8 cellular contexts compared by ENCODE assay signal in the genomic region with DNA sequence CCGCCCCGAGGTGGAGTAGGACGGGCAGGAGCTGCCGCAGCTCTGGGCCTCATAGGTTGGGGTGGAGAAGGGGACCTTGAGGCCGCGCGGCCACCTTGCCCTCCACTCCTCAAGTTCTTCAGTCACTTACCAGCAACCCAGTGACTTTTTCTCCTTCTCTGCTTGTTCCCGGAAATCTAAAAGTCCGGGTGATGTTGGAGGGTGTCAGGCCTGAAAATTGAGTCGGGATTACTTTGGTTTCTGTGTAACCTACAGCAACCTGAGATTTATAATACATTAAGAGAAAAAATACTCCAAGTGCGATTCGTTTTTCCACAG. TPM values are rescaled to one million over a fixed set of nuclear protein-coding genes. Genes with fewer than 3 reads are reported as not detected.
DNase-seq lines count a peak whose midpoint lies in the region; ATAC-seq, FAIRE-seq and TF ChIP-seq lines count a peak whose summit lies in the region.

No MANE protein-coding gene starts in this region.

- no peak for FAIRE-seq in H54 (lab: Jason Lieb, UNC)

- peak overlapping the region; percentile 31 for H2BK5ac ChIP-seq in mesenchymal stem cell (ENCODE audit: low read depth, low read length, poor library complexity, severe bottlenecking)

- H3K27me3 Mint-ChIP-seq in activated naive CD4-positive, alpha-beta T cell treated with anti-CD3 and anti-CD28 coated beads for 36 hours (ENCODE audit: low read depth), result no peaks in the 10 kb centered on the region

- H3K27me3 ChIP-seq in breast epithelium (no peaks in the 10 kb centered on the region), mesenchymal stem cell (ENCODE audit: control insufficient read depth in 1 of 2, insufficient read depth in 1 of 2, low read length in 2 of 2) (no peaks in the 10 kb centered on the region), upper lobe of left lung (no peaks in the 10 kb centered on the region)

- peak in 1 of 2 donors; percentile 69 for ATAC-seq in upper lobe of left lung (ENCODE audit: low FRiP score in 2 of 2)

- no peak for DNase-seq in activated naive CD4-positive, alpha-beta T cell treated with anti-CD3 and anti-CD28 coated beads for 36 hours
- no peak for DNase-seq in activated naive CD4-positive, alpha-beta T cell treated with Interleukin-2 at 50 U/mL for 16 hours
- DNase-seq in breast epithelium (ENCODE audit: low spot score in 2 of 2) (no peak), mesenchymal stem cell (no peak), upper lobe of left lung (no peak), H54 (ENCODE audit: insufficient read length, low spot score) (no peak), RPMI8226 (no peak), NAMALWA (ENCODE audit: low spot score) (no peak)

- H3K4me3 ChIP-seq in breast epithelium (peak overlapping the region; percentile 86 to 91 (median 87)), mesenchymal stem cell (ENCODE audit: insufficient read depth in 1 of 2, low read depth in 1 of 2, low read length in 2 of 2) (peak overlapping the region; percentile 75 to 93), upper lobe of left lung (peak overlapping the region; percentile 59 to 90 (median 79))

- H2BK15ac ChIP-seq in mesenchymal stem cell (ENCODE audit: low read depth, poor library complexity, severe bottlenecking), result no peak overlapping the region

- peak overlapping the region in 1 of 2 experiments; percentile 15 for H3K23ac ChIP-seq in mesenchymal stem cell (ENCODE audit: low read length in 2 of 2)

- peak overlapping the region; percentile 3 to 90 for H3K18ac ChIP-seq in mesenchymal stem cell (ENCODE audit: low read depth in 1 of 2, low read length in 2 of 2)

- H3K4me3 Mint-ChIP-seq in activated naive CD4-positive, alpha-beta T cell treated with anti-CD3 and anti-CD28 coated beads for 36 hours, result peak overlapping the region; percentile 93

- H3K79me1 ChIP-seq in mesenchymal stem cell (replicated peaks; ENCODE audit: low read length, poor library complexity, severe bottlenecking), result peaks cover 12% of the 10 kb centered on the region

- intact Hi-C loops in activated naive CD4-positive, alpha-beta T cell treated with anti-CD3 and anti-CD28 coated beads for 36 hours (cut with micrococcal nuclease), result loop anchor here (1.0 to 2.0 kb wide), 9 partner anchors 45 to 1104 kb away; a partner anchor contains a TSS
- intact Hi-C loops in breast epithelium (cut with DNase I; ENCODE audit: low total_unique reads), result no loop called here

- no peak overlapping the region for H2BK12ac ChIP-seq in mesenchymal stem cell (ENCODE audit: low read length in 2 of 2)

- peak overlapping the region; percentile 64 for H3K4me2 ChIP-seq in mesenchymal stem cell (ENCODE audit: low read length, poor library complexity, severe bottlenecking)

- H3K9me3 Mint-ChIP-seq in activated naive CD4-positive, alpha-beta T cell treated with anti-CD3 and anti-CD28 coated beads for 36 hours, result no peaks in the 10 kb centered on the region

- H3K4ac ChIP-seq in mesenchymal stem cell (ENCODE audit: low read depth in 1 of 2, low read length in 2 of 2), result peak overlapping the region in 1 of 2 experiments; percentile 96

- peak overlapping the region in 1 of 2 experiments; percentile 18 for H3K14ac ChIP-seq in mesenchymal stem cell (ENCODE audit: low read length in 2 of 2)

- H2AK5ac ChIP-seq in mesenchymal stem cell (ENCODE audit: low read length, severe bottlenecking), result no peak overlapping the region

- H3K4me1 Mint-ChIP-seq in activated naive CD4-positive, alpha-beta T cell treated with anti-CD3 and anti-CD28 coated beads for 36 hours (ENCODE audit: low read depth), result peaks cover 54% of the 10 kb centered on the region

- TF ChIP-seq POLR2A in breast epithelium (IDR thresholded peaks at IDR 0.05), result no peak
- TF ChIP-seq POLR2A in upper lobe of left lung (IDR thresholded peaks at IDR 0.05), result no peak
- no peak for TF ChIP-seq POLR2A in H54 (IDR thresholded peaks at IDR 0.05; ENCODE audit: low read depth, low read length)

- no peak for TF ChIP-seq EP300 in upper lobe of left lung (IDR thresholded peaks at IDR 0.05)

- H2AFZ ChIP-seq in mesenchymal stem cell (ENCODE audit: low read depth, low read length), result peak overlapping the region; percentile 76

- H2BK120ac ChIP-seq in mesenchymal stem cell (ENCODE audit: low read depth, low read length), result no peak overlapping the region

- H4K8ac ChIP-seq in mesenchymal stem cell (ENCODE audit: low read length), result peak overlapping the region; percentile 2

- H3K27ac Mint-ChIP-seq in activated naive CD4-positive, alpha-beta T cell treated with anti-CD3 and anti-CD28 coated beads for 36 hours, result peak overlapping the region; percentile 88

- H3K27ac ChIP-seq in breast epithelium (peak overlapping the region; percentile 93 to 96), mesenchymal stem cell (ENCODE audit: low read length, poor library complexity, severe bottlenecking) (peak overlapping the region; percentile 70), upper lobe of left lung (peak overlapping the region; percentile 89 to 94 (median 92))

- H3K9ac ChIP-seq in mesenchymal stem cell (ENCODE audit: low read length), result peak overlapping the region; percentile 96

- H3K36me3 Mint-ChIP-seq in activated naive CD4-positive, alpha-beta T cell treated with anti-CD3 and anti-CD28 coated beads for 36 hours (ENCODE audit: low read depth), result peaks cover 15% of the 10 kb centered on the region

- H4K91ac ChIP-seq in mesenchymal stem cell (ENCODE audit: low read length), result peak overlapping the region; percentile 1

- CTCF ChIA-PET in activated naive CD4-positive, alpha-beta T cell treated with anti-CD3 and anti-CD28 coated beads for 36 hours (lab: Charles Lee), result interaction anchor here (0.8 to 4.8 kb wide), 8 partner anchors 8 to 74 kb away, joined by 3 to 35 read pairs (median 3); a partner anchor contains a TSS

- TF ChIP-seq CTCF in breast epithelium (IDR thresholded peaks at IDR 0.05), result no peak
- no peak for TF ChIP-seq CTCF in upper lobe of left lung (IDR thresholded peaks at IDR 0.05)

- H3K9me3 ChIP-seq in breast epithelium (no peaks in the 10 kb centered on the region), mesenchymal stem cell (ENCODE audit: control insufficient read depth, low read length) (no peaks in the 10 kb centered on the region), upper lobe of left lung (no peaks in the 10 kb centered on the region)

- H3K36me3 ChIP-seq in breast epithelium, result no peaks in the 10 kb centered on the region
- H3K36me3 ChIP-seq in mesenchymal stem cell (ENCODE audit: control insufficient read depth in 1 of 2, insufficient read depth in 2 of 2, low read depth in 1 of 2, low read length in 2 of 2), result peaks cover 6 to 24% of the 10 kb centered on the region in 2 experiments
- peaks cover 0 to 17% (median 3%) of the 10 kb centered on the region in 4 donors for H3K36me3 ChIP-seq in upper lobe of left lung

- H3K4me1 ChIP-seq in breast epithelium (peaks cover 0 to 13% of the 10 kb centered on the region in 2 donors), mesenchymal stem cell (ENCODE audit: control insufficient read depth, insufficient read depth, low read depth, low read length) (no peaks in the 10 kb centered on the region), upper lobe of left lung (peaks cover 23 to 36% (median 25%) of the 10 kb centered on the region in 4 donors)

- 0% methylated on average over 6 of the region's 12 CpGs for WGBS in mesenchymal stem cell
- WGBS in upper lobe of left lung, 2 donors, result 0% methylated on average over 5 to 12 of the region's 12 CpGs

RNA-seq across cellular contexts. Expression of a gene that starts 0.3 kb away (rescaled TPM):
- 10 to 100 TPM; 47.8 to 50.3 TPM for total RNA-seq in activated naive CD4-positive, alpha-beta T cell treated with anti-CD3 and anti-CD28 coated beads for 36 hours
- total RNA-seq in breast epithelium, result 10 to 100 TPM; 28.0 to 48.2 (median 39.0) TPM
- 210 TPM for polyA plus RNA-seq in mesenchymal stem cell (2013, experiment 1 of 2)
- polyA plus RNA-seq in mesenchymal stem cell (2013, experiment 2 of 2), result 213 TPM
- total RNA-seq in upper lobe of left lung, result 10 to 100 TPM; 11.5 to 35.1 (median 30.9) TPM

RNA-seq across cellular contexts. Expression of a gene that starts 18.1 kb away (rescaled TPM):
- not detected for total RNA-seq in activated naive CD4-positive, alpha-beta T cell treated with anti-CD3 and anti-CD28 coated beads for 36 hours
- not detected for total RNA-seq in breast epithelium
- not detected for polyA plus RNA-seq in mesenchymal stem cell (2013, experiment 1 of 2)
- not detected for polyA plus RNA-seq in mesenchymal stem cell (2013, experiment 2 of 2)
- total RNA-seq in upper lobe of left lung, result not detected

RNA-seq across cellular contexts. Expression of a gene that starts 26.2 kb away (rescaled TPM):
- total RNA-seq in activated naive CD4-positive, alpha-beta T cell treated with anti-CD3 and anti-CD28 coated beads for 36 hours, result not detected
- under 1 TPM in 1 of 3 donors, not detected in 2; 0.80 TPM for total RNA-seq in breast epithelium
- polyA plus RNA-seq in mesenchymal stem cell (2013, experiment 1 of 2), result 0.10 TPM
- polyA plus RNA-seq in mesenchymal stem cell (2013, experiment 2 of 2), result 0.14 TPM
- 1 to 10 TPM in 1 of 6 donors, under 1 TPM in 2, not detected in 3; 0.20 to 1.4 (median 0.29) TPM for total RNA-seq in upper lobe of left lung

RNA-seq across cellular contexts. Expression of a gene that starts 44.6 kb away (rescaled TPM):
- total RNA-seq in activated naive CD4-positive, alpha-beta T cell treated with anti-CD3 and anti-CD28 coated beads for 36 hours, result not detected
- 1 to 10 TPM in 2 of 3 donors, under 1 TPM in 1; 0.80 to 1.5 (median 1.3) TPM for total RNA-seq in breast epithelium
- polyA plus RNA-seq in mesenchymal stem cell (2013, experiment 1 of 2), result 0.12 TPM
- polyA plus RNA-seq in mesenchymal stem cell (2013, experiment 2 of 2), result 0.10 TPM
- 10 to 100 TPM in 2 of 6 donors, 1 to 10 TPM in 4; 1.2 to 28.7 (median 4.7) TPM for total RNA-seq in upper lobe of left lung
